ENCODE assay signal across 8 cellular contexts in the genomic region with DNA sequence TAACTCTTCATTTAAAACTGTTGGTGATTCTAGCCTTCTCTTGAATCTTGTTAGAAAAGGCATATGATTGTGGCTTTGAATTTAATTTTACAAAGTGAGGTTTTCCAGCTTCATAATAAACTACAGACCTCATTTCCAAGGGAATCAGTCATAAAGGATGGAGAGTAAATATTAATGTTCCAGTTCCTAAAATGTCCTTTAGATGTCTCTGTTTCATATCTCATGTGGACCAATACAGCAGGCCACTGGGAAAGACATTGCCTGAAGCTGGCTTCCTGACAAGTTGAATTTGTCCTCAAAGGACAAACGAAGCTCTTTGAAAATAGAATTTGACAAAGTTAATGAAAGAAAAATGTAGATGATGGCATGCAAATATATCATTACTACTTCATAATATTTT.
DNase-seq lines count a peak whose midpoint lies in the region; ATAC-seq lines count a peak whose summit lies in the region.

No MANE protein-coding gene starts in this region.

- no peak overlapping the region for H2BK5ac ChIP-seq in mesendoderm (ENCODE audit: low read length)

- no CpG with 5 or more reads among the region's 1 CpG for WGBS in mesendoderm (ENCODE audit: extremely low coverage, insufficient coverage, low lambda C conversion rate)

- no peaks in the 10 kb centered on the region for H3K79me2 ChIP-seq in mesendoderm (ENCODE audit: control insufficient read depth, insufficient read depth, low read length)

- H3K4me2 ChIP-seq in mesendoderm (ENCODE audit: low read length) = no peak overlapping the region

- H3K18ac ChIP-seq in mesendoderm (ENCODE audit: low read length) = no peak overlapping the region

- no peak overlapping the region for H2BK15ac ChIP-seq in mesendoderm (replicated peaks; ENCODE audit: low read depth)

- peak; percentile 43 for DNase-seq in Caki2 (ENCODE audit: low read depth)
- DNase-seq in HCEC 1CT = peak; percentile 56
- DNase-seq in NCI-H69 (lab: John Stamatoyannopoulos, UW) = peak; percentile 70
- DNase-seq in dermis blood vessel endothelial cell = peak; percentile 74
- DNase-seq in mesendoderm = peak; percentile 50
- DNase-seq in stimulated activated CD4-positive, alpha-beta T cell treated with anti-CD3 and anti-CD28 coated beads, Interleukin-12 subunit alpha, Interleukin-12 subunit beta, amount 100 ng/mL, for 4 hours = no peak
- no peak for DNase-seq in retina

- H3K9ac ChIP-seq in mesendoderm (ENCODE audit: low read length) = no peak overlapping the region

- in situ Hi-C loops in Caki2 (cut with HindIII; ENCODE audit: low pct_unique_long_range_greater_than_20kb, low sequenced_read_pairs) = no loop called here

- H4K5ac ChIP-seq in mesendoderm (ENCODE audit: low read length) = no peak overlapping the region

- no peak overlapping the region for H3K4me3 ChIP-seq in mesendoderm (ENCODE audit: low read length)

- H3K56ac ChIP-seq in mesendoderm (ENCODE audit: low read length) = no peak overlapping the region

- no peak overlapping the region for H3K4ac ChIP-seq in mesendoderm (ENCODE audit: low read depth, low read length)

- H2AK5ac ChIP-seq in mesendoderm (ENCODE audit: low read length) = no peak overlapping the region

- H3K79me1 ChIP-seq in mesendoderm (ENCODE audit: low read length) = no peaks in the 10 kb centered on the region

- no peaks in the 10 kb centered on the region for H3K36me3 ChIP-seq in mesendoderm (ENCODE audit: control insufficient read depth, insufficient read depth, low read length)

- H4K8ac ChIP-seq in mesendoderm (ENCODE audit: low read depth, low read length) = no peak overlapping the region

- H2BK120ac ChIP-seq in mesendoderm (ENCODE audit: low read depth, low read length) = no peak overlapping the region

- no peak overlapping the region for H3K27ac ChIP-seq in mesendoderm (ENCODE audit: low read depth, low read length)

- peaks cover 3% of the 10 kb centered on the region for H3K4me1 ChIP-seq in mesendoderm (ENCODE audit: control insufficient read depth, low read depth, low read length)

- H3K27me3 ChIP-seq in mesendoderm (ENCODE audit: insufficient read depth, low read length, poor library complexity) = no peaks in the 10 kb centered on the region

- no peak for ATAC-seq in GM21723 (IDR thresholded peaks at IDR 0.05; ENCODE audit: unreplicated experiment)

- H3K23ac ChIP-seq in mesendoderm (ENCODE audit: low read length) = no peak overlapping the region

Comparison
In these comparisons a context has a peak if more than half of its experiments do, and no peak if none do; other contexts are left out.
1. DNase-seq: peak in Caki2 (single experiment), HCEC 1CT (single experiment), NCI-H69 (single experiment), dermis blood vessel endothelial cell (single experiment) and mesendoderm (single experiment); none in stimulated activated CD4-positive, alpha-beta T cell treated with anti-CD3 and anti-CD28 coated beads, Interleukin-12 subunit alpha, Interleukin-12 subunit beta, amount 100 ng/mL, for 4 hours (single experiment) and retina (single experiment).